ENCODE assay signal across 8 cellular contexts in the genomic region with DNA sequence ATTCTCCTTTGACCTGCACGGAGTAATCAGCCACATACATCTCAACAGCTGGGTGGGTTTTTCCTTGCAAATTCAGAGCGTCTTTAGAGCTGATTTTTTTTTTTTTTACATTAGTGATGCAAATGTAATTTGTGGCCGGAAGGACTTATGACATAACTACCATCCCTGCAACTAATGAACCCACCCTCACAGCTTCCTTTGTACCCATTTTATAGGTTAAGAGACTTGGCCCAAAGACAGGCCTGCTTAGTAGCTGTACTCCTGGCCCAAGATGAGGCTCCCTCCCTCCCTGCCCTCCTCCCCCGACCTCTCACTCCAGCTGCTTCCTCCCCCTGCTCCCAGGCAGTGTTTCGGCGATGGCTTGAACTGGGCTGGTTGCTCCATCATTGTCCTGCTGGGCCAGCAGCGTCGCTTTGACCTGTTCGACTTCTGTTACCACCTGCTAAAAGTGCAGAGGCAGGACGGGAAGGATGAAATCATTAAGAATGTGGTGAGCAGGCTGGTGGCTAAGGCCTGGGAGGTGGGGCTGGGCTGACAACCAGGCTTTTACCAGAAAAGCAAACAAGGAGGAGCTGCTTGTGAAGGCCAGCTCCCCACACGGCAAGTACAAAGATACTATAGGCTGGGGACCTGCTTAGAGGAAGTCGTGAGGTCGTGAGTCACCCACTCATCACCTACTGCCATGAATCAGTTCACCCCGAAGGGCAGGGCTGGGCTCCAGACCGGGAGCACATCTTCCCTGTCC.
DNase-seq lines count a peak whose midpoint lies in the region; ATAC-seq, FAIRE-seq and TF ChIP-seq lines count a peak whose summit lies in the region.

No MANE protein-coding gene starts in this region.

- H3K4me3 Mint-ChIP-seq in effector memory CD8-positive, alpha-beta T cell = peak overlapping the region in 1 of 2 donors; percentile 47

- no peaks in the 10 kb centered on the region for H3K4me1 ChIP-seq in small intestine (ENCODE audit: control insufficient read depth in 2 of 2, insufficient read depth in 1 of 2, low read depth in 1 of 2, low read length in 1 of 2)
- no peaks in the 10 kb centered on the region for H3K4me1 ChIP-seq in spleen
- peaks cover 7% of the 10 kb centered on the region for H3K4me1 ChIP-seq in BE2C

- intact Hi-C loops in spleen (cut with DNase I; ENCODE audit: low total_unique reads) = no loop called here

- DNase-seq in HFF-Myc (ENCODE audit: extremely low read depth, low read depth) (peak; percentile 81), small intestine (peak; percentile 43), spleen (no peak), BE2C (no peak), NCI-H446 treated with DMSO at 0.1 percent for 48 hours (lab: John Stamatoyannopoulos, UW) (no peak)
- DNase-seq in activated CD4-positive, alpha-beta T cell treated with anti-CD3 and anti-CD28 coated beads for 4 hours = peak; percentile 39 to 54
- DNase-seq in effector memory CD8-positive, alpha-beta T cell = peak; percentile 37 to 59 (median 58)

- peak overlapping the region; percentile 95 for H3K27ac Mint-ChIP-seq in effector memory CD8-positive, alpha-beta T cell

- H3K27ac ChIP-seq in small intestine (ENCODE audit: low read depth in 1 of 2, low read length in 1 of 2) (peak overlapping the region; percentile 11 to 26), spleen (peak overlapping the region in 3 of 8 donors; percentile 37 to 45 (median 39))

- peaks cover 82% of the 10 kb centered on the region for H3K36me3 Mint-ChIP-seq in effector memory CD8-positive, alpha-beta T cell (ENCODE audit: insufficient read depth)

- H3K9me3 Mint-ChIP-seq in effector memory CD8-positive, alpha-beta T cell = no peaks in the 10 kb centered on the region

- no peaks in the 10 kb centered on the region for H3K27me3 Mint-ChIP-seq in effector memory CD8-positive, alpha-beta T cell

- no peak overlapping the region for H3K4me3 ChIP-seq in HFF-Myc (replicated peaks; ENCODE audit: low read depth, low read length)
- H3K4me3 ChIP-seq in small intestine (ENCODE audit: low read depth in 1 of 2, low read length in 2 of 2) = no peak overlapping the region
- no peak overlapping the region for H3K4me3 ChIP-seq in spleen
- H3K4me3 ChIP-seq in BE2C (ENCODE audit: low read depth, low read length) = no peak overlapping the region

- no peak for TF ChIP-seq POLR2A in spleen (IDR thresholded peaks at IDR 0.05)

- H3K36me3 ChIP-seq in small intestine (ENCODE audit: control insufficient read depth in 2 of 2, insufficient read depth in 2 of 2, low read length in 2 of 2) = no peaks in the 10 kb centered on the region
- H3K36me3 ChIP-seq in spleen = peaks cover 0 to 92% (median 59%) of the 10 kb centered on the region in 6 donors
- no peaks in the 10 kb centered on the region for H3K36me3 ChIP-seq in BE2C

- H3K4me1 Mint-ChIP-seq in effector memory CD8-positive, alpha-beta T cell (ENCODE audit: low read depth in 2 of 2) = peaks cover 24 to 26% of the 10 kb centered on the region in 2 donors

- TF ChIP-seq CTCF in HFF-Myc (IDR thresholded peaks at IDR 0.05; ENCODE audit: low read depth, low read length, missing control alignments) (no peak), spleen (IDR thresholded peaks at IDR 0.05 in 8 of 11, conservative IDR thresholded peaks at IDR 0.05 in 3 of 11) (no peak), BE2C (IDR thresholded peaks at IDR 0.05; ENCODE audit: low read depth, low read length) (no peak)

- H3K9me3 ChIP-seq in small intestine (ENCODE audit: control insufficient read depth, low read depth) = no peaks in the 10 kb centered on the region
- H3K9me3 ChIP-seq in spleen = no peaks in the 10 kb centered on the region
- no peaks in the 10 kb centered on the region for H3K9me3 ChIP-seq in BE2C

- ATAC-seq in effector memory CD8-positive, alpha-beta T cell (replicated peaks) = peak; percentile 90
- no peak for ATAC-seq in HG02973 (IDR thresholded peaks at IDR 0.05; ENCODE audit: unreplicated experiment)

- H3K27me3 ChIP-seq in small intestine (ENCODE audit: control insufficient read depth in 2 of 2, insufficient read depth in 2 of 2, low read length in 2 of 2) (no peaks in the 10 kb centered on the region), spleen (replicated peaks in 1 of 7) (no peaks in the 10 kb centered on the region), BE2C (no peaks in the 10 kb centered on the region)

- no peak for FAIRE-seq in small intestine (lab: Jason Lieb, UNC)

- 57 to 62% (median 60%) methylated on average over 14 to 15 of the region's 15 CpGs for WGBS in small intestine, 3 donors
- 68 to 81% (median 78%) methylated on average over 14 to 15 of the region's 15 CpGs for WGBS in spleen, 5 donors

Comparison
In these comparisons a context has a peak if more than half of its experiments do, and no peak if none do; other contexts are left out.
1. DNase-seq: peak in HFF-Myc (single experiment), activated CD4-positive, alpha-beta T cell treated with anti-CD3 and anti-CD28 coated beads for 4 hours (2 of 2), effector memory CD8-positive, alpha-beta T cell (3 of 3) and small intestine (single experiment); none in spleen (single experiment), BE2C (single experiment) and NCI-H446 treated with DMSO at 0.1 percent for 48 hours (single experiment).